Comparison of ENCODE assay signal across 1 cellular context in genomic region chr12:85309180-85309579, GRCh38.
TF ChIP-seq lines count a peak whose summit lies in the region.

No MANE protein-coding gene starts in this region.

TF ChIP-seq in GM23338, 12 proteins besides CTCF, POLR2A, EP300 and RAD21 (continued from another document):
- TF ChIP-seq ZNF462 (CRISPR knock-in tag; IDR thresholded peaks at IDR 0.05) = no peak
- no peak for TF ChIP-seq ETS1 (IDR thresholded peaks at IDR 0.05)
- TF ChIP-seq STAT1 (IDR thresholded peaks at IDR 0.05; ENCODE audit: unreplicated experiment) = no peak
TF ChIP-seq in GM23338: peak in this region for 0.
